Comparison of ENCODE assay signal across 26 cellular contexts in the genomic region with DNA sequence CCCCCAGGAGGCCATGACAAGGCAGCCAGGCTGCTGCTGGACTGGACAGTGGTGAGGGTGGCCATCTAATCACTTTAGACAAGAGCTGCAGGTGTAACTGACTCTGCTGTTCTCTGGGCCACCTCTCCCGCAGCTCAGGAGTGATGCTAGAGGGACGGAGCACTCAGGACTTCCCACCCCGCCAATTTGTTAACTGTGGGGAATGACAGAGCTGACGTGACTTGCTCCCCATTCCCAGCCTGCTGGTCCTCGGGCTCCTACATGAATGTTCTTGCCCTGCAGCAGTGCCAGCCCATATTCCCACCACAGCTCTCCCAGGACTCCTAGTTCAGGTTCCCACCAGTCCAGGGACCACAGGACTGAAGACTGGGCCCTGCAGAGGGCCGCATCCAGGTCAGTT. TPM values are rescaled to one million over a fixed set of nuclear protein-coding genes. Genes with fewer than 3 reads are reported as not detected.
"Had no signal": no experiment of that assay in that cellular context is flagged by ENCODE, and none has a peak within 500 bp of the region (broad histone marks: within the 10 kb centered on the region; RNA-seq: fewer than 3 reads in every experiment).

No MANE protein-coding gene starts in this region.

- H3K27me3 ChIP-seq: SJSA1 had no signal

- H3K9me3 ChIP-seq: SJSA1 had no signal

- FAIRE-seq: K562, RCC 7860 had no signal

- H3K27ac ChIP-seq: KMS-11, SJSA1, SK-N-MC had no signal

- ATAC-seq: K562 had no signal

- H3K4me3 ChIP-seq: K562, SJSA1, SK-N-MC had no signal

- DNase-seq: NCI-H1092, NCI-H1105 treated with DMSO at 0.1 percent for 48 hours, NCI-H1417 treated with DMSO at 0.1 percent for 48 hours, NCI-H146, NCI-H1694 treated with DMSO at 0.1 percent for 48 hours, NCI-H1930, NCI-H2081 treated with DMSO at 0.1 percent for 48 hours, NCI-H2171, NCI-H226, NCI-H446, NCI-H510A, NCI-H524 treated with DMSO at 0.1 percent for 48 hours, NCI-H69, NCI-H774, Right ventricle myocardium superior, RPMI8226, SIG-M5 had no signal

- H3K4me2 ChIP-seq: KMS-11 had no signal

- H3K9ac ChIP-seq: KMS-11 had no signal

RNA-seq across cellular contexts. Expression of gene NPFFR1, which starts 16.7 kb away (rescaled TPM):
- total RNA-seq: HT1080, LHCN-M2, MCF 10A, SJSA1 had no signal
- polyA plus RNA-seq: IgD-negative memory B cell, K562 had no signal
